In the genomic region with DNA sequence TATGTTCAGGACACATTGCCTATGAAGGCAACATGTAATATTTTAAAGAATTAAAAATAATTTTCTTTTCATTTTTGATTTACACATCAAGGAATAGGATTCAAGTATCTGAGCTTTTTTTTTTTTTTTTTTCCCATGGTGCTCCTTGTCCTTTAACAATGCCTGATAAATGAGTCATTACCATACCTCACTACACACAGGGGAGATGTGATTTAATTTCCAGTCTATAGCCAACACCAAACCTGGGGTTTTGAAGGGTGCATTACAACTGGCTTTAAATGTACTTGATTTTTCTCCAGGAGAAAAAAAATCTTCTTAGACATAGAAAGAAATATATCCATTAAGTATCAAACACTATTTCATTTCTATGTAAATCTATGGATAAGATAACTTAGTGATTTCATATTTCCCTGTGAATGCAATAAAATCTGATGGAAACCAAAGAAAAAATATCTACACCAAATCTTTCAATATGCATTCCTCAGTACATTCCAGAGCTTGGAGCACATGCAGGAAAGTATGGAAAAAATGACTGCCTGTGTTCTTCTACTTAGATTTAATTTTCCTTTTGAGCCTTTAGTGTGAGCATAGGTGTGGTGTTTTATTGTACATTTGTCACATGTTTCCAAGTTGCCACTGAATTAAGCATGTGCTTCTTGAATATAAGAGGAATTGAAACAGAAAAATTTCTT, we compare ENCODE assay signal across 22 cellular contexts.
DNase-seq lines count a peak whose midpoint lies in the region; ATAC-seq, FAIRE-seq and TF ChIP-seq lines count a peak whose summit lies in the region.
"Had no signal": no experiment of that assay in that cellular context is flagged by ENCODE, and none has a peak within 500 bp of the region (broad histone marks: within the 10 kb centered on the region; RNA-seq: fewer than 3 reads in every experiment).

No MANE protein-coding gene starts in this region.

- ATAC-seq in PC-3 = peak; percentile 63
- no peak for ATAC-seq in T-helper 17 cell
- ATAC-seq: effector memory CD8-positive, alpha-beta T cell had no signal

- H3K36me3 Mint-ChIP-seq in activated CD4-positive, alpha-beta memory T cell treated with anti-CD3 and anti-CD28 coated beads for 36 hours = no peaks in the 10 kb centered on the region
- no peaks in the 10 kb centered on the region for H3K36me3 Mint-ChIP-seq in T-helper 17 cell (ENCODE audit: low read depth)
- no peaks in the 10 kb centered on the region for H3K36me3 Mint-ChIP-seq in activated CD4-positive, alpha-beta T cell treated with anti-CD3 and anti-CD28 coated beads, Interleukin-2, amount 10 ng/mL, durations not matched to agents 24 days and 14 days (ENCODE audit: low read depth)

- no peak overlapping the region for H3K4me3 Mint-ChIP-seq in activated CD4-positive, alpha-beta memory T cell treated with anti-CD3 and anti-CD28 coated beads for 36 hours
- no peak overlapping the region for H3K4me3 Mint-ChIP-seq in T-helper 17 cell
- H3K4me3 Mint-ChIP-seq in activated CD4-positive, alpha-beta T cell treated with anti-CD3 and anti-CD28 coated beads, Interleukin-2, amount 10 ng/mL, durations not matched to agents 24 days and 14 days = no peak overlapping the region
- H3K4me3 Mint-ChIP-seq: effector memory CD8-positive, alpha-beta T cell had no signal

- no peak overlapping the region for H3K4me2 ChIP-seq in PC-3 (ENCODE audit: low read length)
- no peak overlapping the region for H3K4me2 ChIP-seq in endothelial cell of umbilical vein (ENCODE audit: insufficient read depth, low read length)
- H3K4me2 ChIP-seq in osteoblast (ENCODE audit: insufficient read depth, low read length) = peak overlapping the region; percentile 34

- no peaks in the 10 kb centered on the region for H3K27me3 Mint-ChIP-seq in activated CD4-positive, alpha-beta memory T cell treated with anti-CD3 and anti-CD28 coated beads for 36 hours
- no peaks in the 10 kb centered on the region for H3K27me3 Mint-ChIP-seq in T-helper 17 cell
- no peaks in the 10 kb centered on the region for H3K27me3 Mint-ChIP-seq in activated CD4-positive, alpha-beta T cell treated with anti-CD3 and anti-CD28 coated beads, Interleukin-2, amount 10 ng/mL, durations not matched to agents 24 days and 14 days
- H3K27me3 Mint-ChIP-seq: effector memory CD8-positive, alpha-beta T cell had no signal

- H3K4me3 ChIP-seq in PC-3 (ENCODE audit: low read length) (no peak overlapping the region), endothelial cell of umbilical vein (replicated peaks in 1 of 3; ENCODE audit: insufficient read depth in 1 of 3, low read depth in 1 of 3, low read length in 3 of 3) (no peak overlapping the region), osteoblast (ENCODE audit: insufficient read depth, low read length) (no peak overlapping the region)
- H3K4me3 ChIP-seq: tibial artery had no signal

- dilution Hi-C loops in endothelial cell of umbilical vein (cut with MboI; ENCODE audit: extremely low pct_ligation_motif_present, low sequenced_read_pairs) = no loop called here

- H3K4me1 Mint-ChIP-seq in activated CD4-positive, alpha-beta memory T cell treated with anti-CD3 and anti-CD28 coated beads for 36 hours (ENCODE audit: low read depth) = no peaks in the 10 kb centered on the region
- H3K4me1 Mint-ChIP-seq in T-helper 17 cell = no peaks in the 10 kb centered on the region
- H3K4me1 Mint-ChIP-seq in activated CD4-positive, alpha-beta T cell treated with anti-CD3 and anti-CD28 coated beads, Interleukin-2, amount 10 ng/mL, durations not matched to agents 24 days and 14 days = no peaks in the 10 kb centered on the region

- BruUV-seq in PC-3 (replicated peaks; lab: Mats Ljungman, UMichigan) = no TSS peak
- BruUV-seq in endothelial cell of umbilical vein (replicated peaks; lab: Mats Ljungman, UMichigan) = no TSS peak

- no peaks in the 10 kb centered on the region for H3K9me2 ChIP-seq in PC-3 (replicated peaks; ENCODE audit: low read length)

- no peaks in the 10 kb centered on the region for H3F3A ChIP-seq in PC-3 (ENCODE audit: low read length, unreplicated experiment)

- peak; percentile 59 for DNase-seq in EL
- DNase-seq in PC-3 = peak; percentile 26
- DNase-seq in endothelial cell of umbilical vein (ENCODE audit: low read depth, low spot score) = peak; percentile 46
- DNase-seq in osteoblast (ENCODE audit: insufficient read length, low spot score, missing footprints) = peak; percentile 42
- DNase-seq in activated CD4-positive, alpha-beta memory T cell treated with anti-CD3 and anti-CD28 coated beads for 36 hours = no peak
- DNase-seq in amygdala (lab: John Stamatoyannopoulos, UW) = no peak
- DNase-seq in T-helper 17 cell = no peak
- DNase-seq in activated CD4-positive, alpha-beta T cell treated with anti-CD3 and anti-CD28 coated beads, Interleukin-2, amount 10 ng/mL, durations not matched to agents 24 days and 14 days = no peak
- DNase-seq: aorta; effector memory CD8-positive, alpha-beta T cell; GDM1; kidney; NCI-H1092 treated with DMSO at 0.1 percent for 48 hours; NCI-H2171 treated with DMSO at 0.1 percent for 48 hours; retina; SIG-M5; stimulated activated CD4-positive, alpha-beta T cell treated with anti-CD3 and anti-CD28 coated beads, Interleukin-2, amount 100 ng/mL, for 24 hours; stimulated activated CD8-positive, alpha-beta memory T cell treated with anti-CD3 and anti-CD28 coated beads, Interleukin-4, amount 100 ng/mL, for 48 hours; tibial artery had no signal

- H3K27me3 ChIP-seq in PC-3 (ENCODE audit: low read length) = no peaks in the 10 kb centered on the region
- H3K27me3 ChIP-seq in endothelial cell of umbilical vein (ENCODE audit: control insufficient read depth in 2 of 2, insufficient read depth in 2 of 2, low read length in 2 of 2) = no peaks in the 10 kb centered on the region
- H3K27me3 ChIP-seq in osteoblast (ENCODE audit: insufficient read depth, low read length) = no peaks in the 10 kb centered on the region
- H3K27me3 ChIP-seq: tibial artery had no signal

- no peaks in the 10 kb centered on the region for H3K9me1 ChIP-seq in endothelial cell of umbilical vein (replicated peaks; ENCODE audit: control insufficient read depth, extremely low read depth, insufficient read depth, low read length)

- no peak for TF ChIP-seq POLR2A in endothelial cell of umbilical vein (IDR thresholded peaks at IDR 0.05; ENCODE audit: low read depth, low read length)

- no peak for FAIRE-seq in endothelial cell of umbilical vein (lab: Jason Lieb, UNC)
- FAIRE-seq: GM19239, kidney, TTC549 had no signal

- H3K27ac Mint-ChIP-seq in activated CD4-positive, alpha-beta memory T cell treated with anti-CD3 and anti-CD28 coated beads for 36 hours = no peak overlapping the region
- no peak overlapping the region for H3K27ac Mint-ChIP-seq in T-helper 17 cell
- no peak overlapping the region for H3K27ac Mint-ChIP-seq in activated CD4-positive, alpha-beta T cell treated with anti-CD3 and anti-CD28 coated beads, Interleukin-2, amount 10 ng/mL, durations not matched to agents 24 days and 14 days
- H3K27ac Mint-ChIP-seq: activated T-helper 2 cell treated with anti-CD3 and anti-CD28 coated beads, Interferon-gamma antibody, Interleukin-2, Interleukin-4, amounts not matched to agents 10 μg/mL and 5 μg/mL and 100 μg/mL, durations not matched to agents 14 hours and 24 hours and 36 hours; effector memory CD8-positive, alpha-beta T cell had no signal

- POLR2A ChIA-PET in PC-3 (lab: Charles Lee; ENCODE audit: unreplicated experiment) = interaction anchor here (0.5 to 0.7 kb wide), 4 partner anchors 201 to 1284 kb away, joined by 3 to 17 read pairs (median 12); no protein-coding TSS in a partner anchor
- POLR2A ChIA-PET in endothelial cell of umbilical vein (lab: Charles Lee) = interaction anchor here (0.5 to 0.7 kb wide), 3 partner anchors 15 to 174 kb away, joined by 3 to 4 read pairs (median 3); no protein-coding TSS in a partner anchor
- POLR2A ChIA-PET in activated CD4-positive, alpha-beta memory T cell treated with anti-CD3 and anti-CD28 coated beads for 36 hours (lab: Charles Lee) = no interaction called here

- H4K20me1 ChIP-seq in PC-3 (ENCODE audit: low read length) (no peaks in the 10 kb centered on the region), endothelial cell of umbilical vein (replicated peaks; ENCODE audit: control insufficient read depth, extremely low read depth, insufficient read depth, low read length) (no peaks in the 10 kb centered on the region), osteoblast (ENCODE audit: insufficient read depth, low read length) (no peaks in the 10 kb centered on the region)

- H3K27ac ChIP-seq in PC-3 (ENCODE audit: low read length) = no peak overlapping the region
- no peak overlapping the region for H3K27ac ChIP-seq in endothelial cell of umbilical vein (ENCODE audit: insufficient read depth, low read depth, low read length)
- H3K27ac ChIP-seq in osteoblast (ENCODE audit: low read depth, low read length) = peak overlapping the region; percentile 43
- H3K27ac ChIP-seq: tibial artery had no signal

- TF ChIP-seq CTCF in PC-3 (conservative IDR thresholded peaks at IDR 0.05; ENCODE audit: low read depth, low read length) (no peak), endothelial cell of umbilical vein (IDR thresholded peaks at IDR 0.05; ENCODE audit: extremely low read depth in 1 of 2, insufficient read depth in 1 of 2, low read depth in 1 of 2, low read length in 2 of 2) (no peak), osteoblast (IDR thresholded peaks at IDR 0.05; ENCODE audit: extremely low read depth, low read depth, low read length) (no peak)

- no peaks in the 10 kb centered on the region for H3K36me3 ChIP-seq in PC-3 (ENCODE audit: low read depth, low read length)
- no peaks in the 10 kb centered on the region for H3K36me3 ChIP-seq in endothelial cell of umbilical vein (ENCODE audit: control insufficient read depth in 2 of 2, extremely low read depth in 1 of 2, insufficient read depth in 2 of 2, low read length in 2 of 2)
- H3K36me3 ChIP-seq in osteoblast (ENCODE audit: insufficient read depth, low read length) = no peaks in the 10 kb centered on the region
- H3K36me3 ChIP-seq: tibial artery had no signal

- intact Hi-C loops in PC-3 (cut with micrococcal nuclease) (no loop called here), endothelial cell of umbilical vein (cut with micrococcal nuclease) (no loop called here)
- intact Hi-C loops in activated CD4-positive, alpha-beta memory T cell treated with anti-CD3 and anti-CD28 coated beads for 36 hours (cut with micrococcal nuclease) = no loop called here
- intact Hi-C loops in activated CD4-positive, alpha-beta T cell treated with anti-CD3 and anti-CD28 coated beads, Interleukin-2, amount 10 ng/mL, durations not matched to agents 24 days and 14 days (cut with micrococcal nuclease) = no loop called here

- CTCF ChIA-PET in PC-3 (lab: Charles Lee) = interaction anchor here (0.5 to 0.6 kb wide), 5 partner anchors 33 to 397 kb away, joined by 3 to 9 read pairs (median 4); no protein-coding TSS in a partner anchor
- CTCF ChIA-PET in endothelial cell of umbilical vein (lab: Charles Lee) = interaction anchor here (0.5 to 2.3 kb wide), 12 partner anchors 12 to 207 kb away, joined by 3 to 11 read pairs (median 4); no protein-coding TSS in a partner anchor
- CTCF ChIA-PET in activated CD4-positive, alpha-beta memory T cell treated with anti-CD3 and anti-CD28 coated beads for 36 hours (lab: Charles Lee) = interaction anchor here (0.7 kb wide), 1 partner anchor 163 kb away, joined by 4 read pairs; no protein-coding TSS in a partner anchor

- H3K79me2 ChIP-seq in PC-3 (ENCODE audit: low read length) (no peaks in the 10 kb centered on the region), endothelial cell of umbilical vein (ENCODE audit: control insufficient read depth, insufficient read depth, low read length) (no peaks in the 10 kb centered on the region), osteoblast (ENCODE audit: insufficient read depth, low read length) (no peaks in the 10 kb centered on the region)

- H3K9ac ChIP-seq in PC-3 (ENCODE audit: low read length) (no peak overlapping the region), endothelial cell of umbilical vein (replicated peaks; ENCODE audit: extremely low read depth, insufficient read depth, low read length) (no peak overlapping the region)

- peaks cover 10% of the 10 kb centered on the region for H3K9me3 Mint-ChIP-seq in activated CD4-positive, alpha-beta memory T cell treated with anti-CD3 and anti-CD28 coated beads for 36 hours
- no peaks in the 10 kb centered on the region for H3K9me3 Mint-ChIP-seq in activated CD4-positive, alpha-beta T cell treated with anti-CD3 and anti-CD28 coated beads, Interleukin-2, amount 10 ng/mL, durations not matched to agents 24 days and 14 days

- no peaks in the 10 kb centered on the region for H3K9me3 ChIP-seq in PC-3 (ENCODE audit: low read length)
- H3K9me3 ChIP-seq in endothelial cell of umbilical vein (replicated peaks; ENCODE audit: control insufficient read depth, insufficient read depth, low read length) = no peaks in the 10 kb centered on the region
- H3K9me3 ChIP-seq in osteoblast (ENCODE audit: low read depth, low read length) = no peaks in the 10 kb centered on the region
- no peaks in the 10 kb centered on the region for H3K9me3 ChIP-seq in T-helper 17 cell (ENCODE audit: control insufficient read depth, low read length, poor library complexity, severe bottlenecking)
- H3K9me3 ChIP-seq: tibial artery had no signal

- H3K4me1 ChIP-seq in PC-3 (ENCODE audit: insufficient read depth, low read length) = no peaks in the 10 kb centered on the region
- no peaks in the 10 kb centered on the region for H3K4me1 ChIP-seq in endothelial cell of umbilical vein (ENCODE audit: control insufficient read depth, extremely low read depth, insufficient read depth, low read length)
- H3K4me1 ChIP-seq in osteoblast (ENCODE audit: insufficient read depth, low read length) = peaks cover 13% of the 10 kb centered on the region

- H2AFZ ChIP-seq in PC-3 (ENCODE audit: low read length) (no peak overlapping the region), endothelial cell of umbilical vein (ENCODE audit: low read depth, low read length) (no peak overlapping the region), osteoblast (ENCODE audit: low read length) (no peak overlapping the region)

Comparison
In these comparisons a context has a peak if more than half of its experiments do, and no peak if none do; other contexts are left out.
1. DNase-seq: peak in EL (single experiment), PC-3 (single experiment), endothelial cell of umbilical vein (single experiment) and osteoblast (single experiment); none in activated CD4-positive, alpha-beta memory T cell treated with anti-CD3 and anti-CD28 coated beads for 36 hours (single experiment), amygdala (0 of 56), T-helper 17 cell (0 of 3) and activated CD4-positive, alpha-beta T cell treated with anti-CD3 and anti-CD28 coated beads, Interleukin-2, amount 10 ng/mL, durations not matched to agents 24 days and 14 days (single experiment).